In the genomic region with DNA sequence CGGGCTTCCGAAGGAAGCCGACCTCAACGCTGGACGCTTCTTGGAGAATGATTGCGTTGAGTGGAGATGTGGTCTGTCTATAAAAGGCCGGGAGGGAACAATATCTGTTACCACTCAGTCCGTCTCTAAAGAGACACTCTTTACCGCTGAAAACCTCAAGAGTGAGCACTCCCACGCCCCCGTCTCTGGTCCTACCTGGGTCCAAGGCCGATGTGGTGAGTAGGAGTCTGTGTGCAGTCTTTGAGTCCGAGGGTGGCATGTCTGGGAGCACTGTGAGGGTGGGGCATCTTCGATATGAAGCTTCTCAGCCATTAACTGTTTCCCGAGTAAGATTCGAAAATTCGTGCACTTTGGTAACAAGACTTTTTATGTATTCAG, we compare ENCODE assay signal across 8 cellular contexts. TPM values are rescaled to one million over a fixed set of nuclear protein-coding genes. Genes with fewer than 3 reads are reported as not detected.
DNase-seq lines count a peak whose midpoint lies in the region; ATAC-seq and TF ChIP-seq lines count a peak whose summit lies in the region.

No MANE protein-coding gene starts in this region.

- no peak for TF ChIP-seq CTCF in upper lobe of left lung (IDR thresholded peaks at IDR 0.05)

- H3K4me1 ChIP-seq in HUES64 (ENCODE audit: insufficient read depth, low read length) = peaks cover 9% of the 10 kb centered on the region; the same call in 1 of the 2 replicates
- H3K4me1 ChIP-seq in upper lobe of left lung = peaks cover 0 to 15% (median 7%) of the 10 kb centered on the region in 4 donors

- peak; percentile 21 to 24 for ATAC-seq in activated CD4-positive, CD25-positive, alpha-beta regulatory T cell treated with anti-CD3 and anti-CD28 coated beads, Interleukin-2, amount 50 U/mL, for 24 hours
- peak; percentile 11 to 20 for ATAC-seq in naive B cell (ENCODE audit: low read depth in 2 of 2)
- ATAC-seq in upper lobe of left lung (ENCODE audit: low FRiP score in 2 of 2) = peak; percentile 54 to 58
- ATAC-seq in GM18858 (IDR thresholded peaks at IDR 0.05; ENCODE audit: unreplicated experiment) = no peak

- H3K4me3 Mint-ChIP-seq in naive B cell = peak overlapping the region; percentile 82 to 94 (median 88)

- H3K27ac Mint-ChIP-seq in naive B cell = peak overlapping the region in 5 of 6 donors; percentile 21 to 93 (median 76)

- peaks cover 9 to 27% (median 19%) of the 10 kb centered on the region in 3 donors for H3K4me1 Mint-ChIP-seq in naive B cell

- H3K27me3 ChIP-seq in HUES64 (ENCODE audit: insufficient read depth, low read length) (no peaks in the 10 kb centered on the region; the same call in 1 of the 2 replicates), upper lobe of left lung (no peaks in the 10 kb centered on the region)

- no peaks in the 10 kb centered on the region for H3K27me3 Mint-ChIP-seq in naive B cell

- H3K9me3 ChIP-seq in HUES64 (ENCODE audit: insufficient read depth, low read depth, low read length) (peaks cover 22% of the 10 kb centered on the region), upper lobe of left lung (peaks cover 9 to 20% (median 14%) of the 10 kb centered on the region in 4 donors)

- H3K9me3 Mint-ChIP-seq in naive B cell = peaks cover 7 to 42% (median 26%) of the 10 kb centered on the region in 7 donors

- peaks cover 25 to 31% of the 10 kb centered on the region in 2 donors for H3K36me3 Mint-ChIP-seq in naive B cell

- peaks cover 4% of the 10 kb centered on the region; the same call in 1 of the 2 replicates for H3K36me3 ChIP-seq in HUES64 (ENCODE audit: insufficient read depth, low read length)
- peaks cover 0 to 7% (median 0%) of the 10 kb centered on the region in 4 donors for H3K36me3 ChIP-seq in upper lobe of left lung

- peak overlapping the region; percentile 66 for H3K9ac ChIP-seq in HUES64 (ENCODE audit: low read depth, low read length)

- no peak for TF ChIP-seq EP300 in upper lobe of left lung (IDR thresholded peaks at IDR 0.05)

- WGBS in HUES64 = 24% methylated on average over 16 of the region's 17 CpGs
- 6 to 8% methylated on average over 10 to 12 of the region's 17 CpGs for WGBS in upper lobe of left lung, 2 donors

- no peak overlapping the region for H3K27ac ChIP-seq in HUES64 (ENCODE audit: low read depth, low read length)
- H3K27ac ChIP-seq in upper lobe of left lung = peak overlapping the region; percentile 59 to 75 (median 67)

- DNase-seq in activated CD4-positive, CD25-positive, alpha-beta regulatory T cell (lab: John Stamatoyannopoulos, UW) = no peak
- peak; percentile 33 for DNase-seq in activated CD4-positive, CD25-positive, alpha-beta regulatory T cell treated with anti-CD3 and anti-CD28 coated beads, Interleukin-2, amount 50 U/mL, for 72 hours
- DNase-seq in erythroblast (lab: John Stamatoyannopoulos, UW) (peak; percentile 42 to 55), naive B cell (no peak), upper lobe of left lung (no peak)

- no peak for TF ChIP-seq POLR2A in erythroblast (IDR thresholded peaks at IDR 0.05; ENCODE audit: low read length)
- TF ChIP-seq POLR2A in upper lobe of left lung (IDR thresholded peaks at IDR 0.05) = no peak

- H3K4me3 ChIP-seq in HUES64 (ENCODE audit: low read length) (peak overlapping the region; percentile 96), upper lobe of left lung (peak overlapping the region; percentile 32 to 97 (median 82))

RNA-seq across cellular contexts. Expression of gene ZFP69, which starts 0.6 kb away (rescaled TPM):
- 3.5 TPM for polyA plus RNA-seq in HUES64 (2013, experiment 1 of 2)
- 3.4 TPM for polyA plus RNA-seq in HUES64 (2013, experiment 2 of 2)
- polyA plus RNA-seq in naive B cell (ENCODE audit: low read depth in 6 of 6) = 1 to 10 TPM in 5 of 6 donors, not detected in 1; 3.4 to 6.8 (median 6.2) TPM
- total RNA-seq in upper lobe of left lung = 1 to 10 TPM; 1.3 to 5.2 (median 3.1) TPM

RNA-seq across cellular contexts. Expression of gene ZFP69B, which starts 27.4 kb away (rescaled TPM):
- polyA plus RNA-seq in HUES64 (2013, experiment 1 of 2) = 6.4 TPM
- polyA plus RNA-seq in HUES64 (2013, experiment 2 of 2) = 6.7 TPM
- 1 to 10 TPM in 5 of 6 donors, not detected in 1; 1.1 to 3.2 (median 2.0) TPM for polyA plus RNA-seq in naive B cell (ENCODE audit: low read depth in 6 of 6)
- total RNA-seq in upper lobe of left lung = 1 to 10 TPM in 3 of 6 donors, under 1 TPM in 1, not detected in 2; 0.76 to 1.7 (median 1.4) TPM

RNA-seq across cellular contexts. Expression of gene EXO5, which starts 30.9 kb away (rescaled TPM):
- polyA plus RNA-seq in HUES64 (2013, experiment 1 of 2) = 7.2 TPM
- 6.8 TPM for polyA plus RNA-seq in HUES64 (2013, experiment 2 of 2)
- polyA plus RNA-seq in naive B cell (ENCODE audit: low read depth in 6 of 6) = 10 to 100 TPM in 1 of 6 donors, 1 to 10 TPM in 5; 5.5 to 16.2 (median 7.4) TPM
- 10 to 100 TPM in 2 of 6 donors, 1 to 10 TPM in 4; 5.5 to 30.4 (median 9.9) TPM for total RNA-seq in upper lobe of left lung

RNA-seq across cellular contexts. Expression of gene ZNF684, which starts 53.8 kb away (rescaled TPM):
- 4.3 TPM for polyA plus RNA-seq in HUES64 (2013, experiment 1 of 2)
- polyA plus RNA-seq in HUES64 (2013, experiment 2 of 2) = 4.6 TPM
- polyA plus RNA-seq in naive B cell (ENCODE audit: low read depth in 6 of 6) = 1 to 10 TPM; 2.7 to 5.5 (median 4.5) TPM
- 1 to 10 TPM; 1.2 to 5.3 (median 3.5) TPM for total RNA-seq in upper lobe of left lung

Comparison
In these comparisons a context has a peak if more than half of its experiments do, and no peak if none do; other contexts are left out.
1. DNase-seq: peak in activated CD4-positive, CD25-positive, alpha-beta regulatory T cell treated with anti-CD3 and anti-CD28 coated beads, Interleukin-2, amount 50 U/mL, for 72 hours (single experiment) and erythroblast (2 of 2); none in activated CD4-positive, CD25-positive, alpha-beta regulatory T cell (0 of 4), naive B cell (single experiment) and upper lobe of left lung (0 of 2).